Comparison of ENCODE assay signal across 13 cellular contexts in genomic region chr16:52364500-52364899, GRCh38.
"Had no signal": no experiment of that assay in that cellular context is flagged by ENCODE, and none has a peak within 500 bp of the region (broad histone marks: within the 10 kb centered on the region; RNA-seq: fewer than 3 reads in every experiment).

No MANE protein-coding gene starts in this region.

- H3K36me3 ChIP-seq: neural progenitor cell, ovary, stomach, thoracic aorta had no signal

- ATAC-seq: activated naive CD4-positive, alpha-beta T cell treated with anti-CD3 and anti-CD28 coated beads, Interleukin-2, amount 50 U/mL, for 72 hours had no signal

- H3K9ac ChIP-seq: neural progenitor cell had no signal

- H2AFZ ChIP-seq: hepatocyte, neural progenitor cell had no signal

- H3K4me2 ChIP-seq: hepatocyte, neural progenitor cell had no signal

- H3K9me3 ChIP-seq: ovary, stomach, thoracic aorta had no signal

- H3K4me1 ChIP-seq: neural progenitor cell had no signal

- H3K27me3 ChIP-seq: hepatocyte, neural progenitor cell, ovary, stomach had no signal

- H3K79me2 ChIP-seq: hepatocyte had no signal

- H3K27ac ChIP-seq: hepatocyte, neural progenitor cell, ovary, stomach, thoracic aorta had no signal

- DNase-seq: activated CD4-positive, CD25-positive, alpha-beta regulatory T cell; activated T-cell treated with anti-CD3 and anti-CD28 coated beads, Interleukin-2, amount 50 U/mL, for 1 hour; amygdala; dermis blood vessel endothelial cell; endodermal cell; kidney; ovary; stimulated activated CD4-positive, alpha-beta T cell treated with anti-CD3 and anti-CD28 coated beads, Interleukin-4, amount 100 ng/mL, for 4 hours; stomach had no signal

- H3K4me3 ChIP-seq: hepatocyte, neural progenitor cell, ovary, stomach, thoracic aorta had no signal
